Comparison of ENCODE assay signal across 14 cellular contexts in genomic region chr20:15847415-15847814, GRCh38.
DNase-seq lines count a peak whose midpoint lies in the region; ATAC-seq and TF ChIP-seq lines count a peak whose summit lies in the region.
"Had no signal": no experiment of that assay in that cellular context is flagged by ENCODE, and none has a peak within 500 bp of the region (broad histone marks: within the 10 kb centered on the region; RNA-seq: fewer than 3 reads in every experiment).

No MANE protein-coding gene starts in this region.

- H3K4me1 Mint-ChIP-seq in activated CD8-positive, alpha-beta T cell treated with anti-CD3 and anti-CD28 coated beads, Interleukin-2, amount 10 ng/mL, durations not matched to agents 7 days and 5 days (ENCODE audit: low read depth): no peaks in the 10 kb centered on the region
- H3K4me1 Mint-ChIP-seq: CD14-positive monocyte; CD4-positive, alpha-beta memory T cell had no signal

- CTCF ChIA-PET in activated CD8-positive, alpha-beta T cell treated with anti-CD3 and anti-CD28 coated beads, Interleukin-2, amount 10 ng/mL, durations not matched to agents 7 days and 5 days (lab: Charles Lee): no interaction called here

- POLR2A ChIA-PET in activated CD8-positive, alpha-beta T cell treated with anti-CD3 and anti-CD28 coated beads, Interleukin-2, amount 10 ng/mL, durations not matched to agents 7 days and 5 days (lab: Charles Lee): no interaction called here

- H3K36me3 Mint-ChIP-seq in activated CD8-positive, alpha-beta T cell treated with anti-CD3 and anti-CD28 coated beads, Interleukin-2, amount 10 ng/mL, durations not matched to agents 7 days and 5 days (ENCODE audit: low read depth): no peaks in the 10 kb centered on the region
- H3K36me3 Mint-ChIP-seq: CD14-positive monocyte; CD4-positive, alpha-beta memory T cell had no signal

- no peaks in the 10 kb centered on the region for H3K9me3 Mint-ChIP-seq in activated CD8-positive, alpha-beta T cell treated with anti-CD3 and anti-CD28 coated beads, Interleukin-2, amount 10 ng/mL, durations not matched to agents 7 days and 5 days (ENCODE audit: insufficient read depth)

- H3K27ac Mint-ChIP-seq in activated CD8-positive, alpha-beta T cell treated with anti-CD3 and anti-CD28 coated beads, Interleukin-2, amount 10 ng/mL, durations not matched to agents 7 days and 5 days: no peak overlapping the region
- H3K27ac Mint-ChIP-seq: CD14-positive monocyte; CD4-positive, alpha-beta memory T cell had no signal

- H3K27me3 Mint-ChIP-seq in activated CD8-positive, alpha-beta T cell treated with anti-CD3 and anti-CD28 coated beads, Interleukin-2, amount 10 ng/mL, durations not matched to agents 7 days and 5 days (ENCODE audit: low read depth): no peaks in the 10 kb centered on the region
- H3K27me3 Mint-ChIP-seq: CD4-positive, alpha-beta memory T cell had no signal

- no peak for ATAC-seq in SK-N-SH treated with all-trans-retinoic acid at 6 μM for 48 hours
- no peak for ATAC-seq in activated CD8-positive, alpha-beta T cell treated with anti-CD3 and anti-CD28 coated beads, Interleukin-2, amount 10 ng/mL, durations not matched to agents 7 days and 5 days
- ATAC-seq: A549 had no signal

- no peak overlapping the region for H3K4me3 Mint-ChIP-seq in activated CD8-positive, alpha-beta T cell treated with anti-CD3 and anti-CD28 coated beads, Interleukin-2, amount 10 ng/mL, durations not matched to agents 7 days and 5 days
- H3K4me3 Mint-ChIP-seq: CD14-positive monocyte; CD4-positive, alpha-beta memory T cell had no signal

- DNase-seq in NCI-H2171 treated with DMSO at 0.1 percent for 48 hours (lab: John Stamatoyannopoulos, UW) (peak; percentile 31), NCI-H2171 (lab: John Stamatoyannopoulos, UW) (no peak), NCI-H82 (lab: John Stamatoyannopoulos, UW) (peak; percentile 95), retina (no peak), T-helper 9 cell (no peak)
- DNase-seq in activated CD8-positive, alpha-beta T cell treated with anti-CD3 and anti-CD28 coated beads, Interleukin-2, amount 10 ng/mL, durations not matched to agents 7 days and 5 days: no peak
- DNase-seq: AML-193; CD4-positive, alpha-beta memory T cell; DMS79; GDM1; GM23248 had no signal

TF ChIP-seq in SK-N-SH treated with all-trans-retinoic acid at 6 μM for 48 hours, 23 proteins besides CTCF, POLR2A, EP300 and RAD21:
- TF ChIP-seq OSR1 (CRISPR knock-in tag; IDR thresholded peaks at IDR 0.05) (no peak), TCF4 (CRISPR knock-in tag; IDR thresholded peaks at IDR 0.05; ENCODE audit: borderline replicate concordance) (peak; percentile 72; the same call in 1 of the 2 replicates), ESRRG (CRISPR knock-in tag; IDR thresholded peaks at IDR 0.05) (no peak), GLIS3 (CRISPR knock-in tag; IDR thresholded peaks at IDR 0.05) (no peak), CSRNP3 (CRISPR knock-in tag; IDR thresholded peaks at IDR 0.05) (no peak)

Comparison
In these comparisons a context has a peak if more than half of its experiments do, and no peak if none do; other contexts are left out.
1. DNase-seq: peak in NCI-H2171 treated with DMSO at 0.1 percent for 48 hours (single experiment) and NCI-H82 (single experiment); none in NCI-H2171 (single experiment), retina (single experiment), activated CD8-positive, alpha-beta T cell treated with anti-CD3 and anti-CD28 coated beads, Interleukin-2, amount 10 ng/mL, durations not matched to agents 7 days and 5 days (single experiment) and T-helper 9 cell (single experiment).